1 cellular context compared by ENCODE assay signal in genomic region chr17:43584666-43585102, GRCh38.
TF ChIP-seq lines count a peak whose summit lies in the region.

No MANE protein-coding gene starts in this region.

TF ChIP-seq in HepG2, 621 proteins besides CTCF, POLR2A, EP300 and RAD21 (continued from another document and continues in another):
- TF ChIP-seq TEAD2 (CRISPR knock-in tag; IDR thresholded peaks at IDR 0.05) (no peak), TEF (CRISPR knock-in tag; IDR thresholded peaks at IDR 0.05) (no peak), ARHGAP35 (CRISPR knock-in tag; IDR thresholded peaks at IDR 0.05; ENCODE audit: borderline replicate concordance) (no peak), NCOA5 (CRISPR knock-in tag; IDR thresholded peaks at IDR 0.05) (no peak), ZNF674 (CRISPR knock-in tag; IDR thresholded peaks at IDR 0.05; ENCODE audit: low read depth) (no peak), AGO1 (IDR thresholded peaks at IDR 0.05; ENCODE audit: low read depth, low read length, poor library complexity, severe bottlenecking) (no peak), CEBPB (IDR thresholded peaks at IDR 0.05; ENCODE audit: borderline replicate concordance, low read depth, low read length) (peak; percentile 1; the same call in 1 of the 2 replicates), THYN1 (CRISPR knock-in tag; IDR thresholded peaks at IDR 0.05; ENCODE audit: borderline replicate concordance, low read depth) (no peak), BRF2 (CRISPR knock-in tag; IDR thresholded peaks at IDR 0.05) (no peak), ZNF136 (CRISPR knock-in tag; IDR thresholded peaks at IDR 0.05; ENCODE audit: low read depth) (no peak), ATF1 (CRISPR knock-in tag; IDR thresholded peaks at IDR 0.05) (peak; percentile 78), POLR2AphosphoS2 (IDR thresholded peaks at IDR 0.05; ENCODE audit: low read depth, low read length) (no peak), ZNF264 (CRISPR knock-in tag; IDR thresholded peaks at IDR 0.05) (peak; percentile 73), ATF3 (CRISPR knock-in tag; IDR thresholded peaks at IDR 0.05) (no peak), ZBTB40 (IDR thresholded peaks at IDR 0.05) (no peak), ZBTB40 (CRISPR knock-in tag; IDR thresholded peaks at IDR 0.05) (no peak; the same call in 1 of the 2 replicates), ONECUT2 (CRISPR knock-in tag; IDR thresholded peaks at IDR 0.05) (no peak), NFRKB (IDR thresholded peaks at IDR 0.05) (no peak), AKAP8 (CRISPR knock-in tag; IDR thresholded peaks at IDR 0.05) (no peak), KDM1A (CRISPR knock-in tag; IDR thresholded peaks at IDR 0.05) (no peak), KLF12 (CRISPR knock-in tag; IDR thresholded peaks at IDR 0.05; ENCODE audit: borderline replicate concordance) (no peak), MTF2 (CRISPR knock-in tag; IDR thresholded peaks at IDR 0.05; ENCODE audit: borderline replicate concordance) (no peak), RBFOX2 (IDR thresholded peaks at IDR 0.05; ENCODE audit: low read depth, low read length) (no peak), GFI1 (CRISPR knock-in tag; IDR thresholded peaks at IDR 0.05; ENCODE audit: borderline replicate concordance) (peak; percentile 77; the same call in 1 of the 2 replicates), SALL1 (CRISPR knock-in tag; IDR thresholded peaks at IDR 0.05) (peak; percentile 76), ZNF577 (CRISPR knock-in tag; IDR thresholded peaks at IDR 0.05; ENCODE audit: borderline replicate concordance, low read depth) (no peak), POGK (CRISPR knock-in tag; conservative IDR thresholded peaks at IDR 0.05) (no peak), POGZ (CRISPR knock-in tag; IDR thresholded peaks at IDR 0.05) (no peak), ZNF124 (CRISPR knock-in tag; IDR thresholded peaks at IDR 0.05) (peak; percentile 87), SNAPC2 (CRISPR knock-in tag; IDR thresholded peaks at IDR 0.05) (peak; percentile 78; the same call in 1 of the 2 replicates), CHD2 (IDR thresholded peaks at IDR 0.05; ENCODE audit: low read depth, low read length) (no peak)
- TF ChIP-seq, protein P1, sequence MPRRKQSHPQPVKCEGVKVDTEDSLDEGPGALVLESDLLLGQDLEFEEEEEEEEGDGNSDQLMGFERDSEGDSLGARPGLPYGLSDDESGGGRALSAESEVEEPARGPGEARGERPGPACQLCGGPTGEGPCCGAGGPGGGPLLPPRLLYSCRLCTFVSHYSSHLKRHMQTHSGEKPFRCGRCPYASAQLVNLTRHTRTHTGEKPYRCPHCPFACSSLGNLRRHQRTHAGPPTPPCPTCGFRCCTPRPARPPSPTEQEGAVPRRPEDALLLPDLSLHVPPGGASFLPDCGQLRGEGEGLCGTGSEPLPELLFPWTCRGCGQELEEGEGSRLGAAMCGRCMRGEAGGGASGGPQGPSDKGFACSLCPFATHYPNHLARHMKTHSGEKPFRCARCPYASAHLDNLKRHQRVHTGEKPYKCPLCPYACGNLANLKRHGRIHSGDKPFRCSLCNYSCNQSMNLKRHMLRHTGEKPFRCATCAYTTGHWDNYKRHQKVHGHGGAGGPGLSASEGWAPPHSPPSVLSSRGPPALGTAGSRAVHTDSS (CRISPR knock-in tag; conservative IDR thresholded peaks at IDR 0.05) = no peak
- TF ChIP-seq, protein P2, sequence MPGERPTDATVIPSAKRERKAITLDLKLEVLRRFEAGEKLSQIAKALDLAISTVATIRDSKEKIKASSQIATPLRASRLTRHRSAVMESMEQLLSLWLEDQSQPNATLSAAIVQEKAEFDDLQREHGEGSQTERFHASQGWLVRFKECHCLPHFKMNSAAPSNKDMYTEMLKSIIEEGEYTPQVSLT (CRISPR knock-in tag; IDR thresholded peaks at IDR 0.05; ENCODE audit: borderline replicate concordance, low read depth) = no peak
- TF ChIP-seq, protein P3, sequence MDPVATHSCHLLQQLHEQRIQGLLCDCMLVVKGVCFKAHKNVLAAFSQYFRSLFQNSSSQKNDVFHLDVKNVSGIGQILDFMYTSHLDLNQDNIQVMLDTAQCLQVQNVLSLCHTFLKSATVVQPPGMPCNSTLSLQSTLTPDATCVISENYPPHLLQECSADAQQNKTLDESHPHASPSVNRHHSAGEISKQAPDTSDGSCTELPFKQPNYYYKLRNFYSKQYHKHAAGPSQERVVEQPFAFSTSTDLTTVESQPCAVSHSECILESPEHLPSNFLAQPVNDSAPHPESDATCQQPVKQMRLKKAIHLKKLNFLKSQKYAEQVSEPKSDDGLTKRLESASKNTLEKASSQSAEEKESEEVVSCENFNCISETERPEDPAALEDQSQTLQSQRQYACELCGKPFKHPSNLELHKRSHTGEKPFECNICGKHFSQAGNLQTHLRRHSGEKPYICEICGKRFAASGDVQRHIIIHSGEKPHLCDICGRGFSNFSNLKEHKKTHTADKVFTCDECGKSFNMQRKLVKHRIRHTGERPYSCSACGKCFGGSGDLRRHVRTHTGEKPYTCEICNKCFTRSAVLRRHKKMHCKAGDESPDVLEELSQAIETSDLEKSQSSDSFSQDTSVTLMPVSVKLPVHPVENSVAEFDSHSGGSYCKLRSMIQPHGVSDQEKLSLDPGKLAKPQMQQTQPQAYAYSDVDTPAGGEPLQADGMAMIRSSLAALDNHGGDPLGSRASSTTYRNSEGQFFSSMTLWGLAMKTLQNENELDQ (CRISPR knock-in tag; IDR thresholded peaks at IDR 0.05; ENCODE audit: borderline replicate concordance) = no peak
- TF ChIP-seq, protein P4, sequence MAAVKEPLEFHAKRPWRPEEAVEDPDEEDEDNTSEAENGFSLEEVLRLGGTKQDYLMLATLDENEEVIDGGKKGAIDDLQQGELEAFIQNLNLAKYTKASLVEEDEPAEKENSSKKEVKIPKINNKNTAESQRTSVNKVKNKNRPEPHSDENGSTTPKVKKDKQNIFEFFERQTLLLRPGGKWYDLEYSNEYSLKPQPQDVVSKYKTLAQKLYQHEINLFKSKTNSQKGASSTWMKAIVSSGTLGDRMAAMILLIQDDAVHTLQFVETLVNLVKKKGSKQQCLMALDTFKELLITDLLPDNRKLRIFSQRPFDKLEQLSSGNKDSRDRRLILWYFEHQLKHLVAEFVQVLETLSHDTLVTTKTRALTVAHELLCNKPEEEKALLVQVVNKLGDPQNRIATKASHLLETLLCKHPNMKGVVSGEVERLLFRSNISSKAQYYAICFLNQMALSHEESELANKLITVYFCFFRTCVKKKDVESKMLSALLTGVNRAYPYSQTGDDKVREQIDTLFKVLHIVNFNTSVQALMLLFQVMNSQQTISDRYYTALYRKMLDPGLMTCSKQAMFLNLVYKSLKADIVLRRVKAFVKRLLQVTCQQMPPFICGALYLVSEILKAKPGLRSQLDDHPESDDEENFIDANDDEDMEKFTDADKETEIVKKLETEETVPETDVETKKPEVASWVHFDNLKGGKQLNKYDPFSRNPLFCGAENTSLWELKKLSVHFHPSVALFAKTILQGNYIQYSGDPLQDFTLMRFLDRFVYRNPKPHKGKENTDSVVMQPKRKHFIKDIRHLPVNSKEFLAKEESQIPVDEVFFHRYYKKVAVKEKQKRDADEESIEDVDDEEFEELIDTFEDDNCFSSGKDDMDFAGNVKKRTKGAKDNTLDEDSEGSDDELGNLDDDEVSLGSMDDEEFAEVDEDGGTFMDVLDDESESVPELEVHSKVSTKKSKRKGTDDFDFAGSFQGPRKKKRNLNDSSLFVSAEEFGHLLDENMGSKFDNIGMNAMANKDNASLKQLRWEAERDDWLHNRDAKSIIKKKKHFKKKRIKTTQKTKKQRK (IDR thresholded peaks at IDR 0.05; ENCODE audit: low read length) = no peak
- TF ChIP-seq, protein P5, sequence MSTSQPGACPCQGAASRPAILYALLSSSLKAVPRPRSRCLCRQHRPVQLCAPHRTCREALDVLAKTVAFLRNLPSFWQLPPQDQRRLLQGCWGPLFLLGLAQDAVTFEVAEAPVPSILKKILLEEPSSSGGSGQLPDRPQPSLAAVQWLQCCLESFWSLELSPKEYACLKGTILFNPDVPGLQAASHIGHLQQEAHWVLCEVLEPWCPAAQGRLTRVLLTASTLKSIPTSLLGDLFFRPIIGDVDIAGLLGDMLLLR (CRISPR knock-in tag; IDR thresholded peaks at IDR 0.05) = no peak
- TF ChIP-seq, protein P6, sequence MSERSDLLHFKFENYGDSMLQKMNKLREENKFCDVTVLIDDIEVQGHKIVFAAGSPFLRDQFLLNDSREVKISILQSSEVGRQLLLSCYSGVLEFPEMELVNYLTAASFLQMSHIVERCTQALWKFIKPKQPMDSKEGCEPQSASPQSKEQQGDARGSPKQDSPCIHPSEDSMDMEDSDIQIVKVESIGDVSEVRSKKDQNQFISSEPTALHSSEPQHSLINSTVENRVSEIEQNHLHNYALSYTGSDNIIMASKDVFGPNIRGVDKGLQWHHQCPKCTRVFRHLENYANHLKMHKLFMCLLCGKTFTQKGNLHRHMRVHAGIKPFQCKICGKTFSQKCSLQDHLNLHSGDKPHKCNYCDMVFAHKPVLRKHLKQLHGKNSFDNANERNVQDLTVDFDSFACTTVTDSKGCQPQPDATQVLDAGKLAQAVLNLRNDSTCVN (CRISPR knock-in tag; IDR thresholded peaks at IDR 0.05; ENCODE audit: borderline replicate concordance) = no peak
